ENCODE assay signal across 30 cellular contexts in genomic region chr12:49577589-49578315, GRCh38.
"Had no signal": no experiment of that assay in that cellular context is flagged by ENCODE, and none has a peak within 500 bp of the region (broad histone marks: within the 10 kb centered on the region; RNA-seq: fewer than 3 reads in every experiment).

No MANE protein-coding gene starts in this region.

- H3K27me3 Mint-ChIP-seq: activated CD4-positive, alpha-beta T cell treated with anti-CD3 and anti-CD28 coated beads, Interleukin-2, amount 10 ng/mL, durations not matched to agents 7 days and 5 days; effector memory CD8-positive, alpha-beta T cell; naive thymus-derived CD4-positive, alpha-beta T cell; stimulated activated naive B cell treated with anti-CD40 and anti-IgM and Interleukin-4, amounts not matched to agents 10 μg/mL and 1 μg/mL and 100 μg/mL, for 72 hours had no signal

- H3K27ac Mint-ChIP-seq: activated CD4-positive, alpha-beta T cell treated with anti-CD3 and anti-CD28 coated beads, Interleukin-2, amount 10 ng/mL, durations not matched to agents 7 days and 5 days; activated naive CD4-positive, alpha-beta T cell treated with anti-CD3 and anti-CD28 coated beads, Interleukin-2, amount 50 U/mL, for 72 hours; activated T-cell treated with anti-CD3 and anti-CD28 coated beads, Interleukin-2, amount 50 U/mL, for 72 hours; naive thymus-derived CD4-positive, alpha-beta T cell; stimulated activated naive B cell treated with anti-CD40 and anti-IgM and Interleukin-4, amounts not matched to agents 10 μg/mL and 1 μg/mL and 100 μg/mL, for 72 hours had no signal

- DNase-seq: activated CD4-positive, alpha-beta T cell treated with anti-CD3 and anti-CD28 coated beads for 1 hour; activated CD4-positive, alpha-beta T cell treated with anti-CD3 and anti-CD28 coated beads, Interleukin-2, amount 10 ng/mL, durations not matched to agents 7 days and 5 days; activated naive CD4-positive, alpha-beta T cell; activated T-cell treated with anti-CD3 and anti-CD28 coated beads for 4 hours; activated T-cell treated with anti-CD3 and anti-CD28 coated beads, Interleukin-2, amount 50 U/mL, for 72 hours; adrenal gland; aorta; body of pancreas; cerebellar nuclear complex; colonic mucosa; effector memory CD8-positive, alpha-beta T cell; esophagus squamous epithelium; foreskin melanocyte; left cardiac atrium; mammary epithelial cell; midbrain; naive thymus-derived CD4-positive, alpha-beta T cell; small intestine; stimulated activated CD4-positive, alpha-beta T cell treated with anti-CD3 and anti-CD28 coated beads, Interleukin-4, amount 100 ng/mL, for 4 hours; stimulated activated CD8-positive, alpha-beta memory T cell treated with anti-CD3 and anti-CD28 coated beads, Interleukin-4, amount 100 ng/mL, for 48 hours; stimulated activated naive B cell treated with anti-CD40 and anti-IgM and Interleukin-4, amounts not matched to agents 10 μg/mL and 1 μg/mL and 100 μg/mL, for 72 hours; stomach; T-helper 9 cell; thyroid gland; upper lobe of left lung had no signal

- H3K36me3 ChIP-seq: adrenal gland, colonic mucosa, thyroid gland had no signal

- H3K4me1 ChIP-seq: adrenal gland, colonic mucosa had no signal

- H3K9me3 Mint-ChIP-seq: activated CD4-positive, alpha-beta T cell treated with anti-CD3 and anti-CD28 coated beads, Interleukin-2, amount 10 ng/mL, durations not matched to agents 7 days and 5 days; activated naive CD4-positive, alpha-beta T cell treated with anti-CD3 and anti-CD28 coated beads, Interleukin-2, amount 50 U/mL, for 72 hours; activated T-cell treated with anti-CD3 and anti-CD28 coated beads, Interleukin-2, amount 50 U/mL, for 72 hours; effector memory CD8-positive, alpha-beta T cell; neural crest cell; stimulated activated naive B cell treated with anti-CD40 and anti-IgM and Interleukin-4, amounts not matched to agents 10 μg/mL and 1 μg/mL and 100 μg/mL, for 72 hours had no signal

- H3K4me3 ChIP-seq: adrenal gland, body of pancreas, colonic mucosa, esophagus squamous epithelium, SK-N-MC, stomach, thyroid gland, upper lobe of left lung had no signal

- H3K27ac ChIP-seq: adrenal gland, body of pancreas, colonic mucosa, esophagus squamous epithelium, SK-N-MC, stomach, thyroid gland, upper lobe of left lung, VCaP had no signal

- H3K4me3 Mint-ChIP-seq: activated CD4-positive, alpha-beta T cell treated with anti-CD3 and anti-CD28 coated beads, Interleukin-2, amount 10 ng/mL, durations not matched to agents 7 days and 5 days; activated T-cell treated with anti-CD3 and anti-CD28 coated beads, Interleukin-2, amount 50 U/mL, for 72 hours; effector memory CD8-positive, alpha-beta T cell; naive thymus-derived CD4-positive, alpha-beta T cell; neural crest cell; stimulated activated naive B cell treated with anti-CD40 and anti-IgM and Interleukin-4, amounts not matched to agents 10 μg/mL and 1 μg/mL and 100 μg/mL, for 72 hours had no signal

- H3K27me3 ChIP-seq: adrenal gland, body of pancreas, colonic mucosa, esophagus squamous epithelium, stomach, thyroid gland, upper lobe of left lung had no signal

- H3K9me3 ChIP-seq: adrenal gland, body of pancreas, colonic mucosa, esophagus squamous epithelium, stomach, thyroid gland, upper lobe of left lung had no signal

- ATAC-seq: activated naive CD4-positive, alpha-beta T cell treated with anti-CD3 and anti-CD28 coated beads, Interleukin-2, amount 50 U/mL, for 72 hours; activated T-cell treated with anti-CD3 and anti-CD28 coated beads, Interleukin-2, amount 50 U/mL, for 72 hours; body of pancreas; effector memory CD8-positive, alpha-beta T cell; left cardiac atrium; naive thymus-derived CD4-positive, alpha-beta T cell; sciatic nerve; stimulated activated naive B cell treated with anti-CD40 and anti-IgM and Interleukin-4, amounts not matched to agents 10 μg/mL and 1 μg/mL and 100 μg/mL, for 72 hours had no signal
